ENCODE assay signal across 21 cellular contexts in genomic region chr9:92185681-92186080, GRCh38.
"Had no signal": no experiment of that assay in that cellular context is flagged by ENCODE, and none has a peak within 500 bp of the region (broad histone marks: within the 10 kb centered on the region; RNA-seq: fewer than 3 reads in every experiment).

No MANE protein-coding gene starts in this region.

- H3K9me3 ChIP-seq: esophagus squamous epithelium, gastrocnemius medialis, lower lobe of right lung had no signal

- H3K4me3 ChIP-seq: esophagus squamous epithelium, gastrocnemius medialis, heart right ventricle, left lung, lower lobe of right lung had no signal

- H3K36me3 ChIP-seq: esophagus squamous epithelium, gastrocnemius medialis, heart right ventricle, left lung, lower lobe of right lung had no signal

- H3K27ac ChIP-seq: epithelial cell of prostate, esophagus squamous epithelium, gastrocnemius medialis, heart right ventricle, left lung, lower lobe of right lung had no signal

- DNase-seq: cortex of kidney; effector CD8-positive, alpha-beta T cell; effector memory CD8-positive, alpha-beta T cell; endodermal cell; erythroblast; esophagus squamous epithelium; foreskin fibroblast; foreskin melanocyte; gastrocnemius medialis; glutamatergic neuron; heart right ventricle; hippocampal formation; left cardiac atrium; left lung; left ventricle myocardium superior; lower lobe of right lung; mesendoderm; midbrain; naive thymus-derived CD4-positive, alpha-beta T cell had no signal

- H3K4me1 ChIP-seq: esophagus squamous epithelium, gastrocnemius medialis, left lung had no signal

- H3K27me3 ChIP-seq: gastrocnemius medialis had no signal

- ATAC-seq: effector memory CD8-positive, alpha-beta T cell; esophagus mucosa; gastrocnemius medialis; heart right ventricle; left cardiac atrium; left lung; left ventricle myocardium superior; lower lobe of right lung; naive thymus-derived CD4-positive, alpha-beta T cell had no signal
